ENCODE assay signal across 8 cellular contexts in genomic region chr1:21324368-21325137, GRCh38. TPM values are rescaled to one million over a fixed set of nuclear protein-coding genes. Genes with fewer than 3 reads are reported as not detected.
DNase-seq lines count a peak whose midpoint lies in the region; ATAC-seq and TF ChIP-seq lines count a peak whose summit lies in the region.

No MANE protein-coding gene starts in this region.

- CTCF ChIA-PET in Caco-2 (lab: Charles Lee), result interaction anchor here (1.0 to 2.0 kb wide), 3 partner anchors 44 to 70 kb away, joined by 4 to 7 read pairs (median 5); no protein-coding TSS in a partner anchor
- CTCF ChIA-PET in activated CD4-positive, alpha-beta T cell treated with anti-CD3 and anti-CD28 coated beads for 36 hours (lab: Charles Lee), result interaction anchor here (0.7 to 5.5 kb wide), 9 partner anchors 9 to 69 kb away, joined by 3 to 59 read pairs (median 8); no protein-coding TSS in a partner anchor

- H3K36me3 Mint-ChIP-seq in Caco-2 (ENCODE audit: insufficient read depth, unreplicated experiment), result peaks cover 11% of the 10 kb centered on the region
- peaks cover 35% of the 10 kb centered on the region for H3K36me3 Mint-ChIP-seq in activated CD4-positive, alpha-beta T cell treated with anti-CD3 and anti-CD28 coated beads for 36 hours (ENCODE audit: low read depth)
- no peaks in the 10 kb centered on the region for H3K36me3 Mint-ChIP-seq in mesothelial cell of epicardium

- peak overlapping the region; percentile 80 for H3K27ac ChIP-seq in KOPT-K1 (ENCODE audit: low read depth, low read length, poor library complexity, severe bottlenecking)
- H3K27ac ChIP-seq in colonic mucosa, result peak overlapping the region; percentile 92

- ATAC-seq in activated CD4-positive, alpha-beta T cell treated with anti-CD3 and anti-CD28 coated beads for 36 hours, result peak; percentile 87
- ATAC-seq in GM21786 (IDR thresholded peaks at IDR 0.05; ENCODE audit: unreplicated experiment), result no peak

- H3K4me3 Mint-ChIP-seq in Caco-2 (ENCODE audit: unreplicated experiment), result peak overlapping the region; percentile 30
- peak overlapping the region; percentile 57 for H3K4me3 Mint-ChIP-seq in activated CD4-positive, alpha-beta T cell treated with anti-CD3 and anti-CD28 coated beads for 36 hours
- H3K4me3 Mint-ChIP-seq in mesothelial cell of epicardium, result peak overlapping the region; percentile 24

- H3K9me3 ChIP-seq in Caco-2 (no peaks in the 10 kb centered on the region), KOPT-K1 (ENCODE audit: insufficient read depth, low read length, poor library complexity, severe bottlenecking) (no peaks in the 10 kb centered on the region), colonic mucosa (no peaks in the 10 kb centered on the region)

- DNase-seq in Caco-2 (peak in 1 of 2 experiments; percentile 34), colonic mucosa (peak; percentile 82), mesothelial cell of epicardium (ENCODE audit: low spot score in 2 of 2, unreplicated experiment in 2 of 2) (no peak), KG1 (lab: John Stamatoyannopoulos, UW) (no peak)
- peak; percentile 90 for DNase-seq in activated CD4-positive, alpha-beta T cell treated with anti-CD3 and anti-CD28 coated beads for 36 hours
- DNase-seq in stimulated activated CD8-positive, alpha-beta memory T cell treated with anti-CD3 and anti-CD28 coated beads, Interleukin-2, amount 100 ng/mL, for 1 hour (ENCODE audit: low read depth in 2 of 2), result peak; percentile 27 to 47

- no TSS peak for BruUV-seq in Caco-2 (replicated peaks; lab: Mats Ljungman, UMichigan)

- H3K9ac ChIP-seq in colonic mucosa (ENCODE audit: low read depth in 2 of 2, low read length in 2 of 2), result peak overlapping the region in 1 of 2 donors; percentile 65

- H3K4me3 ChIP-seq in Caco-2 (ENCODE audit: low read depth, low read length), result no peak overlapping the region
- no peak overlapping the region for H3K4me3 ChIP-seq in colonic mucosa

- H3K4me1 ChIP-seq in Caco-2 (peaks cover 52% of the 10 kb centered on the region), colonic mucosa (peaks cover 28% of the 10 kb centered on the region)

- H3K9me3 Mint-ChIP-seq in Caco-2 (ENCODE audit: unreplicated experiment), result no peaks in the 10 kb centered on the region
- H3K9me3 Mint-ChIP-seq in activated CD4-positive, alpha-beta T cell treated with anti-CD3 and anti-CD28 coated beads for 36 hours (ENCODE audit: low read depth), result no peaks in the 10 kb centered on the region
- peaks cover 3% of the 10 kb centered on the region for H3K9me3 Mint-ChIP-seq in mesothelial cell of epicardium

- H3K4me1 Mint-ChIP-seq in Caco-2 (ENCODE audit: low read depth, unreplicated experiment) (peaks cover 36% of the 10 kb centered on the region), mesothelial cell of epicardium (peaks cover 69% of the 10 kb centered on the region)
- peaks cover 81% of the 10 kb centered on the region for H3K4me1 Mint-ChIP-seq in activated CD4-positive, alpha-beta T cell treated with anti-CD3 and anti-CD28 coated beads for 36 hours

- H3K27ac Mint-ChIP-seq in Caco-2 (ENCODE audit: unreplicated experiment) (peak overlapping the region; percentile 81), mesothelial cell of epicardium (peak overlapping the region; percentile 97)
- H3K27ac Mint-ChIP-seq in activated CD4-positive, alpha-beta T cell treated with anti-CD3 and anti-CD28 coated beads for 36 hours, result peak overlapping the region; percentile 84

- H3K27me3 ChIP-seq in Caco-2 (replicated peaks; ENCODE audit: control insufficient read depth, insufficient read depth, low read length) (no peaks in the 10 kb centered on the region), colonic mucosa (no peaks in the 10 kb centered on the region)

- intact Hi-C loops in Caco-2 (cut with micrococcal nuclease; ENCODE audit: unreplicated experiment) (no loop called here), colonic mucosa (cut with DNase I) (no loop called here)
- intact Hi-C loops in activated CD4-positive, alpha-beta T cell treated with anti-CD3 and anti-CD28 coated beads for 36 hours (cut with DNase I, micrococcal nuclease), result loop anchor here (1.0 kb wide), 5 partner anchors 10 to 32 kb away; no protein-coding TSS in a partner anchor

- H3K27me3 Mint-ChIP-seq in Caco-2 (ENCODE audit: insufficient read depth, unreplicated experiment), result no peaks in the 10 kb centered on the region
- no peaks in the 10 kb centered on the region for H3K27me3 Mint-ChIP-seq in activated CD4-positive, alpha-beta T cell treated with anti-CD3 and anti-CD28 coated beads for 36 hours
- H3K27me3 Mint-ChIP-seq in mesothelial cell of epicardium (ENCODE audit: low read depth), result no peaks in the 10 kb centered on the region

- TF ChIP-seq CTCF in Caco-2 (IDR thresholded peaks at IDR 0.05; ENCODE audit: insufficient read depth in 1 of 2, low read depth in 1 of 2, low read length in 1 of 2, severe bottlenecking in 1 of 2, unreplicated experiment in 1 of 2) (no peak), colonic mucosa (IDR thresholded peaks at IDR 0.05) (no peak), mesothelial cell of epicardium (IDR thresholded peaks at IDR 0.05; ENCODE audit: unreplicated experiment) (no peak)

- POLR2A ChIA-PET in Caco-2 (lab: Charles Lee), result no interaction called here
- POLR2A ChIA-PET in activated CD4-positive, alpha-beta T cell treated with anti-CD3 and anti-CD28 coated beads for 36 hours (lab: Charles Lee), result interaction anchor here (0.7 to 4.4 kb wide), 8 partner anchors 10 to 458 kb away, joined by 3 to 62 read pairs (median 6); no protein-coding TSS in a partner anchor

- H3K36me3 ChIP-seq in Caco-2 (ENCODE audit: control insufficient read depth, insufficient read depth, low read length), result peaks cover 1% of the 10 kb centered on the region; the same call in 1 of the 2 replicates
- no peaks in the 10 kb centered on the region for H3K36me3 ChIP-seq in KOPT-K1 (ENCODE audit: insufficient read depth, low read length)
- no peaks in the 10 kb centered on the region for H3K36me3 ChIP-seq in colonic mucosa

RNA-seq across cellular contexts. Expression of gene ECE1, which starts 34.3 kb away (rescaled TPM):
- total RNA-seq in Caco-2 (2022) (49.6 and 50.2 TPM in 2 replicates), colonic mucosa (100 to 1,000 TPM in 1 of 2 donors, 10 to 100 TPM in 1; 99.0 to 149 TPM), mesothelial cell of epicardium (39.3 to 41.8 TPM (median 41.1 TPM) in 3 replicates)
- total RNA-seq in activated CD4-positive, alpha-beta T cell treated with anti-CD3 and anti-CD28 coated beads for 36 hours, result 100 to 1,000 TPM; 130 to 162 TPM

Comparison
In these comparisons a context has a peak if more than half of its experiments do, and no peak if none do; other contexts are left out.
1. DNase-seq: peak in activated CD4-positive, alpha-beta T cell treated with anti-CD3 and anti-CD28 coated beads for 36 hours (single experiment), colonic mucosa (single experiment) and stimulated activated CD8-positive, alpha-beta memory T cell treated with anti-CD3 and anti-CD28 coated beads, Interleukin-2, amount 100 ng/mL, for 1 hour (2 of 2); none in mesothelial cell of epicardium (0 of 2) and KG1 (single experiment).
2. intact Hi-C loops: an anchor here in activated CD4-positive, alpha-beta T cell treated with anti-CD3 and anti-CD28 coated beads for 36 hours (1.0 kb wide); none called in Caco-2 and colonic mucosa.
3. Peak in every context shown above with its lines, with median percentiles within 50 percentile points of each other: H3K27ac Mint-ChIP-seq and H3K4me3 Mint-ChIP-seq.